Comparison of ENCODE assay signal across 8 cellular contexts in the genomic region with DNA sequence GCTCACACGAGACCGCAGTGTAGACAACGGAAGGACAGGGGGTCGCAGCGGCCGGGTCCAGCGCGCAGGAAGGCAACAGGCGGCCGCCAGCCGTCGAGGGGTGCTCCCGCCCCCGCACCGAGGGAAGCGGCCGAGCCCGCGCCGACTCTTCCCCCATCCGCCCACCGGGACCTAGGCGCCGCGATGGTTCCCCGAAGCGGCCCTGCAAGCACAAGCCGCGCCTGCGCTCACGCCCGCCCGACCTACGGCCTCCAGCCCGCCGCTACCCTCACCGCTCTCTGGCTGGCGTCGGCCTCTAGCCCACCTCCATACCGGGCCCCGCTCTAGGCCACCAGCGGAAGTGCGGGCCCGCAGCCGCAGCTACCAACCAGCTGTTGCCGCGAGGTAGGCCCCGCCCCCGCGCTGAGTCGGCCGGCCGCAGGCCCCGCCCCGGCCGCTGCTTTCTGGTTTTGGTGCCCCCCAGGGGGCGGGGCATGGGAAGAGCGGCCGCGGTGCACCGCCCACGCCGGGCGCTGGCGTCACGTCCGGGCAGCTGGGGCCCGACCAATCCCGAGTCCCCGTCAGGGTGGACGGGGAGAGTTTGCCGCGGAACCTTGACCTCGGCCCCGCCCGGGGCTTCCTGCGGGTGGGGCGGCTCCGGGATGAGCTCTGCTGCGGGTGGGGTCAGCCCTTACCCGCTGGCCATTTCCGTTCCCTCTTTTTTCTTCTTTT. TPM values are rescaled to one million over a fixed set of nuclear protein-coding genes. Genes with fewer than 3 reads are reported as not detected.
A peak's percentile ranks its signal among the peaks of the same experiment; 100 is the strongest.
DNase-seq lines count a peak whose midpoint lies in the region; ATAC-seq, FAIRE-seq and TF ChIP-seq lines count a peak whose summit lies in the region.

A gene with protein sequence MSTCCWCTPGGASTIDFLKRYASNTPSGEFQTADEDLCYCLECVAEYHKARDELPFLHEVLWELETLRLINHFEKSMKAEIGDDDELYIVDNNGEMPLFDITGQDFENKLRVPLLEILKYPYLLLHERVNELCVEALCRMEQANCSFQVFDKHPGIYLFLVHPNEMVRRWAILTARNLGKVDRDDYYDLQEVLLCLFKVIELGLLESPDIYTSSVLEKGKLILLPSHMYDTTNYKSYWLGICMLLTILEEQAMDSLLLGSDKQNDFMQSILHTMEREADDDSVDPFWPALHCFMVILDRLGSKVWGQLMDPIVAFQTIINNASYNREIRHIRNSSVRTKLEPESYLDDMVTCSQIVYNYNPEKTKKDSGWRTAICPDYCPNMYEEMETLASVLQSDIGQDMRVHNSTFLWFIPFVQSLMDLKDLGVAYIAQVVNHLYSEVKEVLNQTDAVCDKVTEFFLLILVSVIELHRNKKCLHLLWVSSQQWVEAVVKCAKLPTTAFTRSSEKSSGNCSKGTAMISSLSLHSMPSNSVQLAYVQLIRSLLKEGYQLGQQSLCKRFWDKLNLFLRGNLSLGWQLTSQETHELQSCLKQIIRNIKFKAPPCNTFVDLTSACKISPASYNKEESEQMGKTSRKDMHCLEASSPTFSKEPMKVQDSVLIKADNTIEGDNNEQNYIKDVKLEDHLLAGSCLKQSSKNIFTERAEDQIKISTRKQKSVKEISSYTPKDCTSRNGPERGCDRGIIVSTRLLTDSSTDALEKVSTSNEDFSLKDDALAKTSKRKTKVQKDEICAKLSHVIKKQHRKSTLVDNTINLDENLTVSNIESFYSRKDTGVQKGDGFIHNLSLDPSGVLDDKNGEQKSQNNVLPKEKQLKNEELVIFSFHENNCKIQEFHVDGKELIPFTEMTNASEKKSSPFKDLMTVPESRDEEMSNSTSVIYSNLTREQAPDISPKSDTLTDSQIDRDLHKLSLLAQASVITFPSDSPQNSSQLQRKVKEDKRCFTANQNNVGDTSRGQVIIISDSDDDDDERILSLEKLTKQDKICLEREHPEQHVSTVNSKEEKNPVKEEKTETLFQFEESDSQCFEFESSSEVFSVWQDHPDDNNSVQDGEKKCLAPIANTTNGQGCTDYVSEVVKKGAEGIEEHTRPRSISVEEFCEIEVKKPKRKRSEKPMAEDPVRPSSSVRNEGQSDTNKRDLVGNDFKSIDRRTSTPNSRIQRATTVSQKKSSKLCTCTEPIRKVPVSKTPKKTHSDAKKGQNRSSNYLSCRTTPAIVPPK (N-terminal part only) (minus strand): TSS at position 342 of the 711 bp plus-strand sequence. CDS start 5,558 bp downstream, outside the sequence.

- peak; percentile 91 for FAIRE-seq in H54 (lab: Jason Lieb, UNC)

- TF ChIP-seq POLR2A in H54 (IDR thresholded peaks at IDR 0.05; ENCODE audit: low read depth, low read length), result peak; percentile 95

- H3K27ac Mint-ChIP-seq in activated T-helper 17 cell treated with anti-CD3 and anti-CD28 coated beads, Interleukin-2, amount 50 U/mL, for 72 hours, result peak within 1 kb of the TSS; percentile 94
- peak within 1 kb of the TSS; percentile 68 to 99 (median 97) for H3K27ac Mint-ChIP-seq in naive thymus-derived CD4-positive, alpha-beta T cell
- H3K27ac Mint-ChIP-seq in stimulated activated memory B cell treated with anti-CD40 and anti-IgM and Interleukin-4, amounts not matched to agents 10 μg/mL and 1 μg/mL and 100 μg/mL, for 72 hours, result peak within 1 kb of the TSS; percentile 99

- intact Hi-C loops in naive thymus-derived CD4-positive, alpha-beta T cell (cut with micrococcal nuclease), result loop anchor here (1.0 to 10.0 kb wide), 13 partner anchors 18 to 1810 kb away; a partner anchor contains a TSS

- H3K27me3 Mint-ChIP-seq in activated T-helper 17 cell treated with anti-CD3 and anti-CD28 coated beads, Interleukin-2, amount 50 U/mL, for 72 hours, result no peaks in the 10 kb centered on the region
- H3K27me3 Mint-ChIP-seq in naive thymus-derived CD4-positive, alpha-beta T cell, result peaks cover 0 to 3% (median 0%) of the 10 kb centered on the region in 5 donors
- no peaks in the 10 kb centered on the region for H3K27me3 Mint-ChIP-seq in stimulated activated memory B cell treated with anti-CD40 and anti-IgM and Interleukin-4, amounts not matched to agents 10 μg/mL and 1 μg/mL and 100 μg/mL, for 72 hours

- H3K9me3 ChIP-seq in fibroblast of lung (ENCODE audit: control insufficient read depth, insufficient read depth, low read depth, low read length), result no peaks in the 10 kb centered on the region
- no peaks in the 10 kb centered on the region for H3K9me3 ChIP-seq in naive thymus-derived CD4-positive, alpha-beta T cell (ENCODE audit: control insufficient read depth in 2 of 3, low read length in 3 of 3)

- H4K20me1 ChIP-seq in fibroblast of lung (ENCODE audit: control insufficient read depth, extremely low read depth, insufficient read depth, low read length), result no peaks in the 10 kb centered on the region

- peak within 1 kb of the TSS; percentile 85 for H3K4me2 ChIP-seq in fibroblast of lung (ENCODE audit: extremely low read depth, insufficient read depth, low read length)

- DNase-seq in ELF-1 (ENCODE audit: low read depth, low spot score), result peak; percentile 99
- DNase-seq in H54 (ENCODE audit: insufficient read length, low spot score), result peak; percentile 99
- DNase-seq in LoVo (ENCODE audit: low spot score), result peak; percentile 98
- DNase-seq in RWPE1 (ENCODE audit: low spot score), result peak; percentile 100
- DNase-seq in fibroblast of lung (ENCODE audit: low read depth in 2 of 2), result peak; percentile 95
- DNase-seq in naive thymus-derived CD4-positive, alpha-beta T cell, result peak; percentile 80 to 96 (median 88)

- CTCF ChIA-PET in RWPE1 (lab: Yijun Ruan, JAX), result no interaction called here
- CTCF ChIA-PET in naive thymus-derived CD4-positive, alpha-beta T cell (lab: Charles Lee), result interaction anchor here (1.2 kb wide), 1 partner anchor 591 kb away, joined by 3 read pairs; no protein-coding TSS in a partner anchor

- ATAC-seq in activated T-helper 17 cell treated with anti-CD3 and anti-CD28 coated beads, Interleukin-2, amount 50 U/mL, for 72 hours (replicated peaks), result peak; percentile 87
- peak; percentile 95 for ATAC-seq in naive thymus-derived CD4-positive, alpha-beta T cell
- ATAC-seq in stimulated activated memory B cell treated with anti-CD40 and anti-IgM and Interleukin-4, amounts not matched to agents 10 μg/mL and 1 μg/mL and 100 μg/mL, for 72 hours, result peak; percentile 96

- peaks cover 3% of the 10 kb centered on the region for H3K36me3 ChIP-seq in fibroblast of lung (ENCODE audit: control insufficient read depth, insufficient read depth, low read length)
- peaks cover under 1 to 11% (median 10%) of the 10 kb centered on the region in 3 experiments for H3K36me3 ChIP-seq in naive thymus-derived CD4-positive, alpha-beta T cell (ENCODE audit: control insufficient read depth in 2 of 3, insufficient read depth in 3 of 3, low read length in 3 of 3)

- H3K27ac ChIP-seq in RWPE1 (peak within 1 kb of the TSS; percentile 82), fibroblast of lung (ENCODE audit: insufficient read depth, low read length) (peak within 1 kb of the TSS; percentile 95)
- H3K27ac ChIP-seq in naive thymus-derived CD4-positive, alpha-beta T cell (ENCODE audit: low read depth, low read length), result peak within 1 kb of the TSS; percentile 94

- H3K4me3 Mint-ChIP-seq in activated T-helper 17 cell treated with anti-CD3 and anti-CD28 coated beads, Interleukin-2, amount 50 U/mL, for 72 hours, result peak within 1 kb of the TSS; percentile 91
- peak within 1 kb of the TSS; percentile 78 to 97 (median 94) for H3K4me3 Mint-ChIP-seq in naive thymus-derived CD4-positive, alpha-beta T cell
- peak within 1 kb of the TSS; percentile 82 for H3K4me3 Mint-ChIP-seq in stimulated activated memory B cell treated with anti-CD40 and anti-IgM and Interleukin-4, amounts not matched to agents 10 μg/mL and 1 μg/mL and 100 μg/mL, for 72 hours

- peak within 1 kb of the TSS; percentile 65 for H2AFZ ChIP-seq in fibroblast of lung (ENCODE audit: low read length)

- peak within 1 kb of the TSS; percentile 69 to 89 (median 73) for H3K4me3 ChIP-seq in fibroblast of lung (replicated peaks in 1 of 4; ENCODE audit: control extremely low read depth in 1 of 4, insufficient read depth in 1 of 4, low read depth in 3 of 4, low read length in 4 of 4)
- peak within 1 kb of the TSS; percentile 96 for H3K4me3 ChIP-seq in naive thymus-derived CD4-positive, alpha-beta T cell (ENCODE audit: low read length)

- no peaks in the 10 kb centered on the region for H3K9me3 Mint-ChIP-seq in activated T-helper 17 cell treated with anti-CD3 and anti-CD28 coated beads, Interleukin-2, amount 50 U/mL, for 72 hours
- H3K9me3 Mint-ChIP-seq in naive thymus-derived CD4-positive, alpha-beta T cell, result peaks cover 0 to 7% (median 0%) of the 10 kb centered on the region in 11 donors
- H3K9me3 Mint-ChIP-seq in stimulated activated memory B cell treated with anti-CD40 and anti-IgM and Interleukin-4, amounts not matched to agents 10 μg/mL and 1 μg/mL and 100 μg/mL, for 72 hours, result no peaks in the 10 kb centered on the region

- H3K9ac ChIP-seq in fibroblast of lung (ENCODE audit: insufficient read depth, low read length), result peak within 1 kb of the TSS; percentile 97

- H3K4me1 Mint-ChIP-seq in activated T-helper 17 cell treated with anti-CD3 and anti-CD28 coated beads, Interleukin-2, amount 50 U/mL, for 72 hours, result peaks cover 23% of the 10 kb centered on the region
- H3K4me1 Mint-ChIP-seq in naive thymus-derived CD4-positive, alpha-beta T cell, result peaks cover 24 to 48% (median 45%) of the 10 kb centered on the region in 7 donors
- peaks cover 44% of the 10 kb centered on the region for H3K4me1 Mint-ChIP-seq in stimulated activated memory B cell treated with anti-CD40 and anti-IgM and Interleukin-4, amounts not matched to agents 10 μg/mL and 1 μg/mL and 100 μg/mL, for 72 hours

- no peaks in the 10 kb centered on the region for H3K27me3 ChIP-seq in fibroblast of lung (ENCODE audit: control insufficient read depth, insufficient read depth, low read length)
- H3K27me3 ChIP-seq in naive thymus-derived CD4-positive, alpha-beta T cell (ENCODE audit: control insufficient read depth in 2 of 2, insufficient read depth in 2 of 2, low read length in 2 of 2), result no peaks in the 10 kb centered on the region

- H3K79me2 ChIP-seq in fibroblast of lung (ENCODE audit: control insufficient read depth, insufficient read depth, low read length), result peaks cover 36% of the 10 kb centered on the region

- TF ChIP-seq CTCF in RWPE1 (conservative IDR thresholded peaks at IDR 0.05; ENCODE audit: low read depth) (no peak), fibroblast of lung (conservative IDR thresholded peaks at IDR 0.05 in 1 of 2, IDR thresholded peaks at IDR 0.05 in 1 of 2; ENCODE audit: low read depth in 1 of 2, low read length in 2 of 2) (no peak)

- peaks cover 56% of the 10 kb centered on the region for H3K36me3 Mint-ChIP-seq in activated T-helper 17 cell treated with anti-CD3 and anti-CD28 coated beads, Interleukin-2, amount 50 U/mL, for 72 hours (ENCODE audit: low read depth)
- H3K36me3 Mint-ChIP-seq in naive thymus-derived CD4-positive, alpha-beta T cell, result peaks cover 10 to 29% (median 15%) of the 10 kb centered on the region in 5 donors
- peaks cover 28% of the 10 kb centered on the region for H3K36me3 Mint-ChIP-seq in stimulated activated memory B cell treated with anti-CD40 and anti-IgM and Interleukin-4, amounts not matched to agents 10 μg/mL and 1 μg/mL and 100 μg/mL, for 72 hours

- H3K4me1 ChIP-seq in fibroblast of lung (ENCODE audit: control insufficient read depth, extremely low read depth, insufficient read depth, low read length), result peaks cover 7% of the 10 kb centered on the region
- peaks cover 35 to 39% of the 10 kb centered on the region in 2 donors for H3K4me1 ChIP-seq in naive thymus-derived CD4-positive, alpha-beta T cell (ENCODE audit: control insufficient read depth in 2 of 2, insufficient read depth in 2 of 2, low read length in 2 of 2)

- POLR2A ChIA-PET in RWPE1 (lab: Yijun Ruan, JAX; ENCODE audit: low non-redundant PET), result interaction anchor here (0.6 kb wide), 1 partner anchor 276 kb away, joined by 3 read pairs; no protein-coding TSS in a partner anchor
- POLR2A ChIA-PET in naive thymus-derived CD4-positive, alpha-beta T cell (lab: Charles Lee), result interaction anchor here (0.7 to 2.8 kb wide), 5 partner anchors 9 to 1229 kb away, joined by 3 to 21 read pairs (median 4); a partner anchor contains a TSS

RNA-seq across cellular contexts. Expression of the gene that starts here (rescaled TPM):
- 10 to 100 TPM; 39.9 to 41.3 TPM for total RNA-seq in activated T-helper 17 cell treated with anti-CD3 and anti-CD28 coated beads, Interleukin-2, amount 50 U/mL, for 72 hours
- total RNA-seq in fibroblast of lung, result 78.1 and 78.3 TPM in 2 replicates
- 27.3 and 31.5 TPM in 2 replicates for polyA plus RNA-seq in fibroblast of lung
- 21.8 and 27.4 TPM in 2 replicates for polyA plus RNA-seq in fibroblast of lung (2012)
- 24.7 and 30.9 TPM in 2 replicates for polyA minus RNA-seq in fibroblast of lung (ENCODE audit: low replicate concordance)
- total RNA-seq in naive thymus-derived CD4-positive, alpha-beta T cell, result 10 to 100 TPM; 52.0 to 83.2 (median 70.2) TPM
- 10 to 100 TPM; 29.0 to 32.0 TPM for polyA plus RNA-seq in naive thymus-derived CD4-positive, alpha-beta T cell

Comparison
In these comparisons a context has a peak if more than half of its experiments do, and no peak if none do; other contexts are left out.
1. Peak in every context shown above with its lines: DNase-seq, ATAC-seq, H3K4me3 ChIP-seq and H3K27ac ChIP-seq.